In genomic region chr10:98235876-98236275, GRCh38 we compare ENCODE assay signal across 1 cellular context.
TF ChIP-seq lines count a peak whose summit lies in the region.

No MANE protein-coding gene starts in this region.

TF ChIP-seq in K562, 482 proteins besides CTCF, POLR2A, EP300 and RAD21 (continued from another document):
- no peak for TF ChIP-seq AFF1 (IDR thresholded peaks at IDR 0.05; ENCODE audit: low read depth in 1 of 2, partially characterized antibody in 2 of 2)
- TF ChIP-seq TAL1 (IDR thresholded peaks at IDR 0.05): no peak
- no peak for TF ChIP-seq STAT5A (IDR thresholded peaks at IDR 0.05; ENCODE audit: borderline replicate concordance, low read length)
- no peak for TF ChIP-seq MBD1 (CRISPR knock-in tag; IDR thresholded peaks at IDR 0.05)
- no peak for TF ChIP-seq MEF2D (tag; conservative IDR thresholded peaks at IDR 0.05; ENCODE audit: low read depth)
- no peak for TF ChIP-seq PREB (CRISPR knock-in tag; IDR thresholded peaks at IDR 0.05)
- TF ChIP-seq PYGO2 (tag; IDR thresholded peaks at IDR 0.05): no peak
- TF ChIP-seq RUNX1 (IDR thresholded peaks at IDR 0.05; ENCODE audit: low read depth): no peak
- TF ChIP-seq NFATC3 (IDR thresholded peaks at IDR 0.05): no peak
- no peak for TF ChIP-seq FOXP1 (CRISPR knock-in tag; IDR thresholded peaks at IDR 0.05)
- no peak for TF ChIP-seq ZNF511 (CRISPR knock-in tag; IDR thresholded peaks at IDR 0.05)
- no peak for TF ChIP-seq NCOA6 (IDR thresholded peaks at IDR 0.05)
- no peak for TF ChIP-seq HLTF (IDR thresholded peaks at IDR 0.05)
- no peak for TF ChIP-seq HDAC2 (IDR thresholded peaks at IDR 0.05)
- TF ChIP-seq ZNF263 (CRISPR knock-in tag; IDR thresholded peaks at IDR 0.05; ENCODE audit: borderline replicate concordance): no peak
- no peak for TF ChIP-seq ELF1 (tag; IDR thresholded peaks at IDR 0.05)
- no peak for TF ChIP-seq ZNF639 (CRISPR knock-in tag; conservative IDR thresholded peaks at IDR 0.05 in 1 of 2, IDR thresholded peaks at IDR 0.05 in 1 of 2)
